Comparison of ENCODE assay signal across 8 cellular contexts in genomic region chr12:100266802-100267602, GRCh38. TPM values are rescaled to one million over a fixed set of nuclear protein-coding genes. Genes with fewer than 3 reads are reported as not detected.
DNase-seq lines count a peak whose midpoint lies in the region; ATAC-seq, FAIRE-seq and TF ChIP-seq lines count a peak whose summit lies in the region.

DEPDC4 (minus strand) TSS chr12:100267079; CDS start chr12:100267076, 3 bp downstream.
SCYL2 (plus strand) TSS chr12:100267177; CDS start chr12:100282971, 15,794 bp downstream.

- CTCF ChIA-PET in endothelial cell of umbilical vein (lab: Charles Lee), result interaction anchor here (0.6 to 3.1 kb wide), 9 partner anchors 10 to 1868 kb away, joined by 3 to 20 read pairs (median 4); partner anchors contain the start of gene ACTR6

- H2AFZ ChIP-seq in OCI-LY1 (ENCODE audit: low read length), result peak within 1 kb of the TSS; percentile 23; the same call in 1 of the 2 replicates
- H2AFZ ChIP-seq in endothelial cell of umbilical vein (ENCODE audit: low read depth, low read length), result peak within 1 kb of the TSS; percentile 99

- H3K9ac ChIP-seq in OCI-LY1 (ENCODE audit: low read length) (peak within 1 kb of the TSS; percentile 74), endothelial cell of umbilical vein (replicated peaks; ENCODE audit: extremely low read depth, insufficient read depth, low read length) (peak within 1 kb of the TSS; percentile 89)

- dilution Hi-C loops in endothelial cell of umbilical vein (cut with MboI; ENCODE audit: extremely low pct_ligation_motif_present, low sequenced_read_pairs), result no loop called here

- intact Hi-C loops in endothelial cell of umbilical vein (cut with micrococcal nuclease), result loop anchor here (1.0 to 5.0 kb wide), 5 partner anchors 45 to 298 kb away; partner anchors contain the start of genes ACTR6 and BLTP3B

- TF ChIP-seq CTCF in OCI-LY1 (IDR thresholded peaks at IDR 0.05; ENCODE audit: low read length), result no peak
- TF ChIP-seq CTCF in endothelial cell of umbilical vein (IDR thresholded peaks at IDR 0.05; ENCODE audit: extremely low read depth in 1 of 2, insufficient read depth in 1 of 2, low read depth in 1 of 2, low read length in 2 of 2), result no peak

- H4K20me1 ChIP-seq in OCI-LY1 (ENCODE audit: insufficient read depth, low read length), result 0 out of 2 replicates have a peak, but pooled peaks cover 2% of the 10 kb centered on the region
- H4K20me1 ChIP-seq in endothelial cell of umbilical vein (replicated peaks; ENCODE audit: control insufficient read depth, extremely low read depth, insufficient read depth, low read length), result peaks cover 5% of the 10 kb centered on the region

- peaks cover 27% of the 10 kb centered on the region for H3K4me1 ChIP-seq in OCI-LY1 (ENCODE audit: insufficient read depth, low read length, severe bottlenecking)
- H3K4me1 ChIP-seq in endothelial cell of umbilical vein (ENCODE audit: control insufficient read depth, extremely low read depth, insufficient read depth, low read length), result peaks cover 19% of the 10 kb centered on the region

- no peaks in the 10 kb centered on the region for H3K9me1 ChIP-seq in endothelial cell of umbilical vein (replicated peaks; ENCODE audit: control insufficient read depth, extremely low read depth, insufficient read depth, low read length)

- no peaks in the 10 kb centered on the region for H3K9me3 ChIP-seq in OCI-LY1 (ENCODE audit: low read length)
- H3K9me3 ChIP-seq in endothelial cell of umbilical vein (replicated peaks; ENCODE audit: control insufficient read depth, insufficient read depth, low read length), result no peaks in the 10 kb centered on the region

- TF ChIP-seq POLR2A in endothelial cell of umbilical vein (IDR thresholded peaks at IDR 0.05; ENCODE audit: low read depth, low read length), result peak; percentile 42

- no TSS peak for BruUV-seq in endothelial cell of umbilical vein (replicated peaks; lab: Mats Ljungman, UMichigan)

- H3F3A ChIP-seq in OCI-LY1 (ENCODE audit: insufficient read depth, low read length), result no peaks in the 10 kb centered on the region

- H3K4me3 ChIP-seq in OCI-LY1 (ENCODE audit: low read depth, low read length, poor library complexity, severe bottlenecking) (peak within 1 kb of the TSS; percentile 81), endothelial cell of umbilical vein (replicated peaks in 1 of 3; ENCODE audit: insufficient read depth in 1 of 3, low read depth in 1 of 3, low read length in 3 of 3) (peak within 1 kb of the TSS; percentile 78 to 97 (median 95))

- 0 out of 2 replicates have a peak, but pooled peaks cover 1% of the 10 kb centered on the region for H3K36me3 ChIP-seq in OCI-LY1 (ENCODE audit: insufficient read depth, low read length)
- H3K36me3 ChIP-seq in endothelial cell of umbilical vein (ENCODE audit: control insufficient read depth in 2 of 2, extremely low read depth in 1 of 2, insufficient read depth in 2 of 2, low read length in 2 of 2), result no peaks in the 10 kb centered on the region

- H3K27me3 ChIP-seq in OCI-LY1 (ENCODE audit: insufficient read depth, low read length), result no peaks in the 10 kb centered on the region
- no peaks in the 10 kb centered on the region for H3K27me3 ChIP-seq in endothelial cell of umbilical vein (ENCODE audit: control insufficient read depth in 2 of 2, insufficient read depth in 2 of 2, low read length in 2 of 2)

- peak within 1 kb of the TSS; percentile 55 for H3K27ac ChIP-seq in OCI-LY1 (ENCODE audit: low read depth, low read length, poor library complexity, severe bottlenecking)
- H3K27ac ChIP-seq in endothelial cell of umbilical vein (ENCODE audit: insufficient read depth, low read depth, low read length), result peak within 1 kb of the TSS; percentile 77

- DNase-seq in DMS 273 (lab: John Stamatoyannopoulos, UW; ENCODE audit: unreplicated experiment) (peak; percentile 93), HuH-7 (ENCODE audit: low spot score) (peak; percentile 79), activated T-cell treated with anti-CD3 and anti-CD28 coated beads for 24 hours (ENCODE audit: low read depth) (peak; percentile 89), endothelial cell of umbilical vein (ENCODE audit: low read depth, low spot score) (peak; percentile 98), midbrain (lab: John Stamatoyannopoulos, UW) (peak; percentile 97)
- peak; percentile 85 to 88 for DNase-seq in stimulated activated CD8-positive, alpha-beta memory T cell treated with anti-CD3 and anti-CD28 coated beads, Interleukin-15, amount 100 ng/mL, for 48 hours (ENCODE audit: low read depth in 2 of 2)

- POLR2A ChIA-PET in endothelial cell of umbilical vein (lab: Charles Lee), result interaction anchor here (0.6 to 0.7 kb wide), 2 partner anchors 35 to 529 kb away, joined by 4 to 5 read pairs; no protein-coding TSS in a partner anchor

- H3K4me2 ChIP-seq in OCI-LY1 (ENCODE audit: low read length), result peak within 1 kb of the TSS; percentile 88
- H3K4me2 ChIP-seq in endothelial cell of umbilical vein (ENCODE audit: insufficient read depth, low read length), result peak within 1 kb of the TSS; percentile 95

- no peaks in the 10 kb centered on the region for H3K9me2 ChIP-seq in OCI-LY1 (ENCODE audit: low read depth, low read length)

- H3K79me2 ChIP-seq in OCI-LY1 (ENCODE audit: insufficient read depth, low read length) (peaks cover 31% of the 10 kb centered on the region), endothelial cell of umbilical vein (ENCODE audit: control insufficient read depth, insufficient read depth, low read length) (peaks cover 42% of the 10 kb centered on the region)

- FAIRE-seq in endothelial cell of umbilical vein (lab: Jason Lieb, UNC), result peak; percentile 90

- peak; percentile 92 for ATAC-seq in GM21526 (IDR thresholded peaks at IDR 0.05; ENCODE audit: low FRiP score, unreplicated experiment)

TF ChIP-seq in endothelial cell of umbilical vein, 7 proteins besides CTCF, POLR2A, EP300 and RAD21:
- TF ChIP-seq FOS (IDR thresholded peaks at IDR 0.05; ENCODE audit: borderline replicate concordance, insufficient read depth, low read length) (peak; percentile 0), JUN (IDR thresholded peaks at IDR 0.05; ENCODE audit: borderline replicate concordance, insufficient read depth, insufficient read length, low read depth) (peak; percentile 71), MYC (IDR thresholded peaks at IDR 0.05; ENCODE audit: low read depth, low read length) (no peak), MAX (IDR thresholded peaks at IDR 0.05; ENCODE audit: insufficient read depth, insufficient read length) (peak; percentile 3), POLR2AphosphoS5 (IDR thresholded peaks at IDR 0.05; ENCODE audit: insufficient read depth, low read depth, low read length) (peak; percentile 28), GATA2 (IDR thresholded peaks at IDR 0.05; ENCODE audit: insufficient read depth, insufficient read length, low read depth, low read length) (no peak)
TF ChIP-seq in endothelial cell of umbilical vein: peak in this region for 4.

RNA-seq across cellular contexts. Expression of gene DEPDC4, which starts in this region (rescaled TPM):
- 0.44 and 0.66 TPM in 2 replicates for total RNA-seq in endothelial cell of umbilical vein
- 0.15 and 0.16 TPM in 2 replicates for polyA plus RNA-seq in endothelial cell of umbilical vein
- 0.36 and 0.76 TPM in 2 replicates for polyA plus RNA-seq in endothelial cell of umbilical vein (2011; cell fraction: cytosol; rRNA removed)
- polyA plus RNA-seq in endothelial cell of umbilical vein (2011; cell fraction: nucleus; rRNA removed), result 0.18 TPM in 1 of 2 replicates, not detected in the other
- 0.20 and 0.59 TPM in 2 replicates for polyA plus RNA-seq in endothelial cell of umbilical vein (2012)
- not detected in 2 replicates for polyA minus RNA-seq in endothelial cell of umbilical vein
- polyA minus RNA-seq in endothelial cell of umbilical vein (2011; cell fraction: cytosol; rRNA and poly(A)+ RNA removed), result not detected
- 0.53 TPM in 1 of 2 replicates, not detected in the other for polyA minus RNA-seq in endothelial cell of umbilical vein (2011; cell fraction: nucleus; rRNA and poly(A)+ RNA removed)

RNA-seq across cellular contexts. Expression of gene SCYL2, which starts in this region (rescaled TPM):
- 41.4 and 41.6 TPM in 2 replicates for total RNA-seq in endothelial cell of umbilical vein
- polyA plus RNA-seq in endothelial cell of umbilical vein, result 10.2 and 12.5 TPM in 2 replicates
- polyA plus RNA-seq in endothelial cell of umbilical vein (2011; cell fraction: cytosol; rRNA removed), result 13.3 and 14.8 TPM in 2 replicates
- polyA plus RNA-seq in endothelial cell of umbilical vein (2011; cell fraction: nucleus; rRNA removed), result 25.8 and 31.2 TPM in 2 replicates
- 33.7 and 39.2 TPM in 2 replicates for polyA plus RNA-seq in endothelial cell of umbilical vein (2012)
- polyA minus RNA-seq in endothelial cell of umbilical vein, result 27.7 and 28.3 TPM in 2 replicates
- 27.4 TPM for polyA minus RNA-seq in endothelial cell of umbilical vein (2011; cell fraction: cytosol; rRNA and poly(A)+ RNA removed)
- 29.6 and 41.3 TPM in 2 replicates for polyA minus RNA-seq in endothelial cell of umbilical vein (2011; cell fraction: nucleus; rRNA and poly(A)+ RNA removed)

Comparison
In these comparisons a context has a peak if more than half of its experiments do, and no peak if none do; other contexts are left out.
1. Peak in every context shown above with its lines: DNase-seq, ATAC-seq, H3K4me3 ChIP-seq and H3K27ac ChIP-seq.